Comparison of ENCODE assay signal across 25 cellular contexts in the genomic region with DNA sequence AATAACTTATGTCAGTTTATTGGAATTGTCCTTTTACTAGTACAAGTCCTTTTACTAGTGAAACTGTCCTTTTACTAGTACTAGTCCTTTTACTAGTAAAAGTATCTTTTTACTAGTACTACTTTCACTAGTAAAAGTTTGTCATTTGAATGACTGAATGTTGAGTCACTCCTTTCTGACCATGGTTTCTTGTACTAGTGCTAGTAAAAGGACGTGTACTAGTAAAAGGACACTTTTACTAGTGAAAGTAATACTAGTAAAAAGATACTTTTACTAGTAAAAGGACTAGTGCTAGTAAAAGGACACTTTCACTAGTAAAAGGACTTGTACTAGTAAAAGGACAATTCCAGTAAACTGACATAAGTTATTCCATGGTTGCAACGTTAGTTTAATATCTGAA.
A peak's percentile ranks its signal among the peaks of the same experiment; 100 is the strongest.
DNase-seq lines count a peak whose midpoint lies in the region; ATAC-seq, FAIRE-seq and TF ChIP-seq lines count a peak whose summit lies in the region.
"Had no signal": no experiment of that assay in that cellular context is flagged by ENCODE, and none has a peak within 500 bp of the region (broad histone marks: within the 10 kb centered on the region; RNA-seq: fewer than 3 reads in every experiment).

No MANE protein-coding gene starts in this region.

- ATAC-seq in PC-3 = peak; percentile 46
- ATAC-seq: A549, GM12878 had no signal

- POLR2A ChIA-PET in PC-3 (lab: Charles Lee; ENCODE audit: unreplicated experiment) = no interaction called here

- H3K4me2 ChIP-seq in PC-3 (ENCODE audit: low read length) = no peak overlapping the region
- H3K4me2 ChIP-seq: A549, BLaER1 had no signal

- no peak for TF ChIP-seq POLR2A in H54 (IDR thresholded peaks at IDR 0.05; ENCODE audit: low read depth, low read length)

- BruUV-seq in PC-3 (replicated peaks; lab: Mats Ljungman, UMichigan) = no TSS peak

- no peaks in the 10 kb centered on the region for H3K79me2 ChIP-seq in PC-3 (ENCODE audit: low read length)

- FAIRE-seq in H54 (lab: Jason Lieb, UNC) (peak; percentile 20), bronchial epithelial cell (lab: Jason Lieb, UNC) (no peak)
- FAIRE-seq: A549, GM12878, GM12892, GM18507 had no signal

- H3F3A ChIP-seq in PC-3 (ENCODE audit: low read length, unreplicated experiment) = no peaks in the 10 kb centered on the region

- no peak overlapping the region for H3K9ac ChIP-seq in PC-3 (ENCODE audit: low read length)
- H3K9ac ChIP-seq: BLaER1 had no signal

- peaks cover 5% of the 10 kb centered on the region; the same call in 1 of the 2 replicates for H3K4me1 ChIP-seq in PC-3 (ENCODE audit: insufficient read depth, low read length)
- H3K4me1 ChIP-seq: A549, BE2C, BLaER1 had no signal

- H3K27me3 ChIP-seq in PC-3 (ENCODE audit: low read length) (no peaks in the 10 kb centered on the region), bronchial epithelial cell (ENCODE audit: control insufficient read depth, insufficient read depth, low read length) (no peaks in the 10 kb centered on the region)
- H3K27me3 ChIP-seq: BE2C, BLaER1 had no signal

- no peaks in the 10 kb centered on the region for H3K9me2 ChIP-seq in PC-3 (replicated peaks; ENCODE audit: low read length)

- no peaks in the 10 kb centered on the region for H3K9me3 ChIP-seq in PC-3 (ENCODE audit: low read length)
- H3K9me3 ChIP-seq: A549, BE2C had no signal

- H3K36me3 ChIP-seq in PC-3 (ENCODE audit: low read depth, low read length) (no peaks in the 10 kb centered on the region), bronchial epithelial cell (ENCODE audit: control insufficient read depth, insufficient read depth, low read length) (no peaks in the 10 kb centered on the region)
- H3K36me3 ChIP-seq: BE2C, BLaER1 had no signal

- H4K20me1 ChIP-seq in PC-3 (ENCODE audit: low read length) = no peaks in the 10 kb centered on the region
- H4K20me1 ChIP-seq: BLaER1 had no signal

- CTCF ChIA-PET in PC-3 (lab: Charles Lee) = no interaction called here

- no peak for DNase-seq in H54 (ENCODE audit: insufficient read length, low spot score)
- peak; percentile 29 for DNase-seq in PC-3
- peak; percentile 8 for DNase-seq in bronchial epithelial cell (ENCODE audit: low read depth)
- no peak for DNase-seq in stimulated activated CD4-positive, alpha-beta T cell treated with anti-CD3 and anti-CD28 coated beads, Interleukin-15, amount 100 ng/mL, for 24 hours
- no peak for DNase-seq in NCI-H345 treated with DMSO at 0.1 percent for 48 hours (lab: John Stamatoyannopoulos, UW; ENCODE audit: unreplicated experiment)
- DNase-seq: ACHN; BE2C; C1 segment of cervical spinal cord; CD4-positive, alpha-beta memory T cell; CD4-positive, CD25-positive, alpha-beta regulatory T cell; CD8-positive, alpha-beta memory T cell; COR-L47; DMS 273 treated with DMSO at 0.1 percent for 48 hours; DMS153; DMS53; DMS79; DND-41; EL; GDM1 had no signal

- no peak overlapping the region for H2AFZ ChIP-seq in PC-3 (ENCODE audit: low read length)

- no peak overlapping the region for H3K27ac ChIP-seq in PC-3 (ENCODE audit: low read length)
- H3K27ac ChIP-seq: 22Rv1, A549, BLaER1 had no signal

- intact Hi-C loops in PC-3 (cut with micrococcal nuclease) = no loop called here

- no peak for TF ChIP-seq CTCF in PC-3 (conservative IDR thresholded peaks at IDR 0.05; ENCODE audit: low read depth, low read length)
- TF ChIP-seq CTCF in bronchial epithelial cell (IDR thresholded peaks at IDR 0.05; ENCODE audit: insufficient read depth, low read length, severe bottlenecking) = no peak

- H3K4me3 ChIP-seq in PC-3 (ENCODE audit: low read length) (no peak overlapping the region), bronchial epithelial cell (ENCODE audit: low read depth, low read length) (no peak overlapping the region)
- H3K4me3 ChIP-seq: A549, BLaER1, GM12878 had no signal

Comparison
In these comparisons a context has a peak if more than half of its experiments do, and no peak if none do; other contexts are left out.
1. DNase-seq: peak in PC-3 (single experiment) and bronchial epithelial cell (single experiment); none in H54 (single experiment), stimulated activated CD4-positive, alpha-beta T cell treated with anti-CD3 and anti-CD28 coated beads, Interleukin-15, amount 100 ng/mL, for 24 hours (single experiment) and NCI-H345 treated with DMSO at 0.1 percent for 48 hours (single experiment).